In the genomic region with DNA sequence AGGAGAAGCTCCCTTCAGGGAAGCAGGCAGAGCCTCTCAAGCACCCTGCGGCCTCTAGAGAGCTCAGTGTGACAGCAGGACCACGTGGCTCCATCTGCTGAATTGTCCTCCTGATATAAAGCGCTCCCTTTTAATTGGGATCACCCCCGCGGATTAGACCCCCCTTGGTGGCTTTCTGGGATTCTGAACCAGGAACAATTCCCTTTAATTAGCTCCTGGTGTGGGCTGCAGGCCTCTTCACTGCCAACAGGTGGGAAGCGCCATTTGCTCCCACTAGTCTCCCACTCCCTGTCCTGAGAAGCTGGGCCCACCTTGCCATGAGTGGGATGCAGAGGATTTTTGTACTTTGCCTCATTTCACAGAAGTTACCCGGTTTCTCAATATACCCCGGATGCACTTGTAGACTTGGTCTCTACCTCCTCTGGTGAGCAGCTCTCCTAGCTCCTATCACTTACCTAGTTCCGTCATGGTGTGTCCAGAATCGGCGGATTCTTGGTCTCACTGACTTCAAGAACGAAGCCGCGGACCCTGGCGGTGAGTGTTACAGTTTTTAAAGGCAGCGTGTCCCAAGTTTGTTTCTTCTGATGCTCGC, we compare ENCODE assay signal across 26 cellular contexts. TPM values are rescaled to one million over a fixed set of nuclear protein-coding genes. Genes with fewer than 3 reads are reported as not detected.
DNase-seq lines count a peak whose midpoint lies in the region; ATAC-seq, FAIRE-seq and TF ChIP-seq lines count a peak whose summit lies in the region.
"Had no signal": no experiment of that assay in that cellular context is flagged by ENCODE, and none has a peak within 500 bp of the region (broad histone marks: within the 10 kb centered on the region; RNA-seq: fewer than 3 reads in every experiment).

No MANE protein-coding gene starts in this region.

- TF ChIP-seq EP300 in esophagus muscularis mucosa (IDR thresholded peaks at IDR 0.05) = no peak

- H3K4me1 Mint-ChIP-seq in activated naive CD4-positive, alpha-beta T cell treated with anti-CD3 and anti-CD28 coated beads for 36 hours (ENCODE audit: low read depth) = peaks cover 7% of the 10 kb centered on the region
- H3K4me1 Mint-ChIP-seq in activated naive CD4-positive, alpha-beta T cell treated with anti-CD3 and anti-CD28 coated beads, Interleukin-2, amount 10 ng/mL, durations not matched to agents 7 days and 5 days = no peaks in the 10 kb centered on the region
- H3K4me1 Mint-ChIP-seq: CD4-positive, CD25-positive, alpha-beta regulatory T cell had no signal

- H3K27ac ChIP-seq in esophagus muscularis mucosa (replicated peaks in 1 of 4) = no peak overlapping the region
- H3K27ac ChIP-seq: Peyer's patch had no signal

- H3K4me1 ChIP-seq in esophagus muscularis mucosa = no peaks in the 10 kb centered on the region
- H3K4me1 ChIP-seq: Peyer's patch had no signal

- H3K4me3 ChIP-seq in esophagus muscularis mucosa = no peak overlapping the region
- H3K4me3 ChIP-seq: HAP-1, Peyer's patch had no signal

- H3K36me3 ChIP-seq in esophagus muscularis mucosa = no peaks in the 10 kb centered on the region
- H3K36me3 ChIP-seq: HAP-1, Peyer's patch had no signal

- WGBS in esophagus muscularis mucosa = 93% methylated on average over 17 of the region's 17 CpGs

- peaks cover 6% of the 10 kb centered on the region for H3K27me3 Mint-ChIP-seq in activated naive CD4-positive, alpha-beta T cell treated with anti-CD3 and anti-CD28 coated beads for 36 hours (ENCODE audit: low read depth)
- peaks cover 16% of the 10 kb centered on the region for H3K27me3 Mint-ChIP-seq in activated naive CD4-positive, alpha-beta T cell treated with anti-CD3 and anti-CD28 coated beads, Interleukin-2, amount 10 ng/mL, durations not matched to agents 7 days and 5 days

- H3K27ac Mint-ChIP-seq in activated naive CD4-positive, alpha-beta T cell treated with anti-CD3 and anti-CD28 coated beads for 36 hours = peak overlapping the region; percentile 53
- no peak overlapping the region for H3K27ac Mint-ChIP-seq in activated naive CD4-positive, alpha-beta T cell treated with anti-CD3 and anti-CD28 coated beads, Interleukin-2, amount 10 ng/mL, durations not matched to agents 7 days and 5 days
- H3K27ac Mint-ChIP-seq: CD4-positive, CD25-positive, alpha-beta regulatory T cell had no signal

- H3K4me3 Mint-ChIP-seq in activated naive CD4-positive, alpha-beta T cell treated with anti-CD3 and anti-CD28 coated beads for 36 hours = no peak overlapping the region
- H3K4me3 Mint-ChIP-seq in activated naive CD4-positive, alpha-beta T cell treated with anti-CD3 and anti-CD28 coated beads, Interleukin-2, amount 10 ng/mL, durations not matched to agents 7 days and 5 days = no peak overlapping the region
- H3K4me3 Mint-ChIP-seq: CD4-positive, CD25-positive, alpha-beta regulatory T cell had no signal

- no peak for DNase-seq in activated naive CD4-positive, alpha-beta T cell treated with anti-CD3 and anti-CD28 coated beads for 36 hours
- no peak for DNase-seq in activated naive CD4-positive, alpha-beta T cell treated with anti-CD3 and anti-CD28 coated beads, Interleukin-2, amount 10 ng/mL, durations not matched to agents 7 days and 5 days
- DNase-seq in NCI-H82 treated with DMSO at 0.1 percent for 48 hours (lab: John Stamatoyannopoulos, UW; ENCODE audit: unreplicated experiment) = peak; percentile 88
- peak; percentile 84 for DNase-seq in esophagus muscularis mucosa (ENCODE audit: extremely low spot score)
- no peak for DNase-seq in RCC 7860 (ENCODE audit: low spot score)
- no peak for DNase-seq in HT-29 (ENCODE audit: low spot score)
- DNase-seq in cerebellar nuclear complex (lab: John Stamatoyannopoulos, UW) = no peak
- DNase-seq: CD4-positive, CD25-positive, alpha-beta regulatory T cell; DMS53; GOT3; KG1; MM.1S; NCI-H1048; NCI-H1436; NCI-H187; NCI-H2081 treated with DMSO at 0.1 percent for 48 hours; NCI-H526; Peyer's patch; SIG-M5; SK-N-SH; SW 1271 had no signal

- intact Hi-C loops in activated naive CD4-positive, alpha-beta T cell treated with anti-CD3 and anti-CD28 coated beads for 36 hours (cut with micrococcal nuclease) = no loop called here
- intact Hi-C loops in esophagus muscularis mucosa (cut with DNase I) = no loop called here

- no peak for TF ChIP-seq CTCF in esophagus muscularis mucosa (IDR thresholded peaks at IDR 0.05)

- FAIRE-seq in RCC 7860 (lab: Jason Lieb, UNC) = no peak
- FAIRE-seq: G401.6 had no signal

- no peaks in the 10 kb centered on the region for H3K36me3 Mint-ChIP-seq in activated naive CD4-positive, alpha-beta T cell treated with anti-CD3 and anti-CD28 coated beads for 36 hours (ENCODE audit: low read depth)
- no peaks in the 10 kb centered on the region for H3K36me3 Mint-ChIP-seq in activated naive CD4-positive, alpha-beta T cell treated with anti-CD3 and anti-CD28 coated beads, Interleukin-2, amount 10 ng/mL, durations not matched to agents 7 days and 5 days
- H3K36me3 Mint-ChIP-seq: CD4-positive, CD25-positive, alpha-beta regulatory T cell had no signal

- no peak for TF ChIP-seq POLR2A in esophagus muscularis mucosa (IDR thresholded peaks at IDR 0.05; ENCODE audit: low read depth)

- no peaks in the 10 kb centered on the region for H3K9me3 ChIP-seq in esophagus muscularis mucosa
- H3K9me3 ChIP-seq: HAP-1, Peyer's patch, SK-N-SH had no signal

- no peaks in the 10 kb centered on the region for H3K27me3 ChIP-seq in esophagus muscularis mucosa
- H3K27me3 ChIP-seq: Peyer's patch had no signal

- no peaks in the 10 kb centered on the region for H3K9me3 Mint-ChIP-seq in activated naive CD4-positive, alpha-beta T cell treated with anti-CD3 and anti-CD28 coated beads for 36 hours
- no peaks in the 10 kb centered on the region for H3K9me3 Mint-ChIP-seq in activated naive CD4-positive, alpha-beta T cell treated with anti-CD3 and anti-CD28 coated beads, Interleukin-2, amount 10 ng/mL, durations not matched to agents 7 days and 5 days
- H3K9me3 Mint-ChIP-seq: CD4-positive, CD25-positive, alpha-beta regulatory T cell had no signal

- CTCF ChIA-PET in activated naive CD4-positive, alpha-beta T cell treated with anti-CD3 and anti-CD28 coated beads for 36 hours (lab: Charles Lee) = interaction anchor here (0.7 kb wide), 1 partner anchor 1012 kb away, joined by 3 read pairs; no protein-coding TSS in a partner anchor
- CTCF ChIA-PET in activated naive CD4-positive, alpha-beta T cell treated with anti-CD3 and anti-CD28 coated beads, Interleukin-2, amount 10 ng/mL, durations not matched to agents 7 days and 5 days (lab: Charles Lee) = no interaction called here

- ATAC-seq in GM19397 (IDR thresholded peaks at IDR 0.05; ENCODE audit: unreplicated experiment) = no peak

RNA-seq across cellular contexts. Expression of a gene that starts 0.6 kb away (rescaled TPM):
- total RNA-seq in activated naive CD4-positive, alpha-beta T cell treated with anti-CD3 and anti-CD28 coated beads for 36 hours = not detected
- 1 to 10 TPM in 1 of 4 donors, not detected in 3; 1.3 TPM for total RNA-seq in esophagus muscularis mucosa
- not detected in 2 replicates for total RNA-seq in HT-29 (2014; rRNA removed; shearing (Covaris generic))
- total RNA-seq: A172; CD4-positive, CD25-positive, alpha-beta regulatory T cell; OCI-LY7; Peyer's patch had no signal

Comparison
In these comparisons a context has a peak if more than half of its experiments do, and no peak if none do; other contexts are left out.
1. DNase-seq: peak in NCI-H82 treated with DMSO at 0.1 percent for 48 hours (single experiment) and esophagus muscularis mucosa (single experiment); none in activated naive CD4-positive, alpha-beta T cell treated with anti-CD3 and anti-CD28 coated beads for 36 hours (single experiment), activated naive CD4-positive, alpha-beta T cell treated with anti-CD3 and anti-CD28 coated beads, Interleukin-2, amount 10 ng/mL, durations not matched to agents 7 days and 5 days (single experiment), RCC 7860 (single experiment), HT-29 (single experiment) and cerebellar nuclear complex (0 of 2).